ENCODE assay signal across 8 cellular contexts in genomic region chr4:24472514-24473308, GRCh38.
DNase-seq lines count a peak whose midpoint lies in the region; ATAC-seq and TF ChIP-seq lines count a peak whose summit lies in the region.

No MANE protein-coding gene starts in this region.

- no peaks in the 10 kb centered on the region for H3K79me2 ChIP-seq in OCI-LY1 (ENCODE audit: insufficient read depth, low read length)

- no peak overlapping the region for H2AFZ ChIP-seq in OCI-LY1 (ENCODE audit: low read length)

- peak; percentile 35 to 77 (median 44) for DNase-seq in CD8-positive, alpha-beta memory T cell
- peak; percentile 88 for DNase-seq in HT1080 (ENCODE audit: low read depth)
- peak; percentile 25 to 43 for DNase-seq in activated T-helper 1 cell treated with anti-CD3 and anti-CD28 coated beads, Interleukin-2, amount 50 U/mL, for 16 hours (ENCODE audit: low read depth in 1 of 2, low spot score in 1 of 2)
- DNase-seq in fibroblast of mammary gland (ENCODE audit: low read depth), result peak; percentile 74
- DNase-seq in naive B cell, result peak; percentile 45

- peaks cover 4% of the 10 kb centered on the region for H3K4me1 ChIP-seq in CD8-positive, alpha-beta memory T cell (ENCODE audit: insufficient read depth, low read length)
- H3K4me1 ChIP-seq in OCI-LY1 (ENCODE audit: insufficient read depth, low read length, severe bottlenecking) (no peaks in the 10 kb centered on the region), subcutaneous abdominal adipose tissue (ENCODE audit: control insufficient read depth in 5 of 5, insufficient read depth in 5 of 5, low read length in 5 of 5) (peaks cover 0 to 40% (median 37%) of the 10 kb centered on the region in 5 donors)

- H3K9me3 ChIP-seq in CD8-positive, alpha-beta memory T cell (ENCODE audit: low read length), result no peaks in the 10 kb centered on the region
- H3K9me3 ChIP-seq in OCI-LY1 (ENCODE audit: low read length) (no peaks in the 10 kb centered on the region), subcutaneous abdominal adipose tissue (ENCODE audit: control insufficient read depth in 5 of 5, low read length in 5 of 5) (no peaks in the 10 kb centered on the region)

- H4K20me1 ChIP-seq in OCI-LY1 (ENCODE audit: insufficient read depth, low read length), result no peaks in the 10 kb centered on the region

- H3K4me1 Mint-ChIP-seq in CD8-positive, alpha-beta memory T cell, result peaks cover 26 to 51% (median 43%) of the 10 kb centered on the region in 3 donors
- peaks cover 28 to 45% (median 32%) of the 10 kb centered on the region in 3 donors for H3K4me1 Mint-ChIP-seq in naive B cell

- peaks cover 0 to 5% (median 0%) of the 10 kb centered on the region in 3 donors for H3K36me3 Mint-ChIP-seq in CD8-positive, alpha-beta memory T cell
- peaks cover 0 to 17% of the 10 kb centered on the region in 2 donors for H3K36me3 Mint-ChIP-seq in naive B cell

- peaks cover 52 to 71% of the 10 kb centered on the region in 2 donors for H3K27me3 Mint-ChIP-seq in CD8-positive, alpha-beta memory T cell
- peaks cover 78 to 97% (median 92%) of the 10 kb centered on the region in 3 donors for H3K27me3 Mint-ChIP-seq in naive B cell

- H3K4me3 ChIP-seq in CD8-positive, alpha-beta memory T cell (ENCODE audit: low read length), result peak overlapping the region; percentile 43
- H3K4me3 ChIP-seq in OCI-LY1 (ENCODE audit: low read depth, low read length, poor library complexity, severe bottlenecking), result peak overlapping the region; percentile 51
- peak overlapping the region; percentile 46 for H3K4me3 ChIP-seq in fibroblast of mammary gland (ENCODE audit: control insufficient read depth, low read depth, low read length)
- peak overlapping the region in 4 of 5 donors; percentile 58 to 71 (median 67) for H3K4me3 ChIP-seq in subcutaneous abdominal adipose tissue (ENCODE audit: low read depth in 1 of 5, low read length in 5 of 5)

- H3K9me2 ChIP-seq in OCI-LY1 (ENCODE audit: low read depth, low read length), result no peaks in the 10 kb centered on the region

- peak overlapping the region; percentile 90 to 97 (median 94) for H3K4me3 Mint-ChIP-seq in CD8-positive, alpha-beta memory T cell
- H3K4me3 Mint-ChIP-seq in naive B cell, result peak overlapping the region; percentile 81 to 95 (median 93)

- TF ChIP-seq CTCF in OCI-LY1 (IDR thresholded peaks at IDR 0.05; ENCODE audit: low read length) (peak; percentile 34), fibroblast of mammary gland (conservative IDR thresholded peaks at IDR 0.05; ENCODE audit: control insufficient read depth, insufficient read depth, low read depth, low read length) (no peak)

- peak overlapping the region; percentile 46 for H3K4me2 ChIP-seq in OCI-LY1 (ENCODE audit: low read length)

- H3K9ac ChIP-seq in OCI-LY1 (ENCODE audit: low read length) (no peak overlapping the region), subcutaneous abdominal adipose tissue (ENCODE audit: low read length in 5 of 5) (peak overlapping the region in 1 of 5 donors; percentile 52)

- ATAC-seq in GM21360 (IDR thresholded peaks at IDR 0.05; ENCODE audit: unreplicated experiment), result peak; percentile 68
- ATAC-seq in naive B cell (ENCODE audit: low read depth in 2 of 2), result peak; percentile 68 to 72

- H3K9me3 Mint-ChIP-seq in CD8-positive, alpha-beta memory T cell, result no peaks in the 10 kb centered on the region
- peaks cover 0 to 3% (median 0%) of the 10 kb centered on the region in 7 donors for H3K9me3 Mint-ChIP-seq in naive B cell

- CTCF ChIA-PET in CD8-positive, alpha-beta memory T cell (lab: Charles Lee), result no interaction called here

- no peaks in the 10 kb centered on the region for H3F3A ChIP-seq in OCI-LY1 (ENCODE audit: insufficient read depth, low read length)

- POLR2A ChIA-PET in CD8-positive, alpha-beta memory T cell (lab: Charles Lee), result no interaction called here

- peaks cover 12% of the 10 kb centered on the region for H3K27me3 ChIP-seq in CD8-positive, alpha-beta memory T cell (ENCODE audit: insufficient read depth, low read length, poor library complexity, severe bottlenecking)
- H3K27me3 ChIP-seq in OCI-LY1 (ENCODE audit: insufficient read depth, low read length), result no peaks in the 10 kb centered on the region
- H3K27me3 ChIP-seq in subcutaneous abdominal adipose tissue (ENCODE audit: control insufficient read depth in 5 of 5, insufficient read depth in 4 of 5, low read length in 5 of 5), result peaks cover 10 to 27% (median 22%) of the 10 kb centered on the region in 5 donors

- no peak overlapping the region for H3K27ac ChIP-seq in CD8-positive, alpha-beta memory T cell (ENCODE audit: low read depth, low read length)
- no peak overlapping the region for H3K27ac ChIP-seq in OCI-LY1 (ENCODE audit: low read depth, low read length, poor library complexity, severe bottlenecking)
- no peak overlapping the region for H3K27ac ChIP-seq in subcutaneous abdominal adipose tissue (ENCODE audit: low read depth, low read length)

- peak overlapping the region in 7 of 8 donors; percentile 31 to 95 (median 83) for H3K27ac Mint-ChIP-seq in CD8-positive, alpha-beta memory T cell
- H3K27ac Mint-ChIP-seq in naive B cell, result peak overlapping the region; percentile 34 to 97 (median 86)

- no peaks in the 10 kb centered on the region for H3K36me3 ChIP-seq in CD8-positive, alpha-beta memory T cell (ENCODE audit: insufficient read depth, low read length)
- H3K36me3 ChIP-seq in OCI-LY1 (ENCODE audit: insufficient read depth, low read length), result no peaks in the 10 kb centered on the region
- no peaks in the 10 kb centered on the region for H3K36me3 ChIP-seq in subcutaneous abdominal adipose tissue (ENCODE audit: control insufficient read depth in 5 of 5, insufficient read depth in 5 of 5, low read length in 5 of 5)

Comparison
In these comparisons a context has a peak if more than half of its experiments do, and no peak if none do; other contexts are left out.
1. DNase-seq: peak in every context shown above with its lines; median percentile 88 in HT1080; 74 in fibroblast of mammary gland; 45 in naive B cell; 44 in CD8-positive, alpha-beta memory T cell; 34 in activated T-helper 1 cell treated with anti-CD3 and anti-CD28 coated beads, Interleukin-2, amount 50 U/mL, for 16 hours.